Comparison of ENCODE assay signal across 12 cellular contexts in the genomic region with DNA sequence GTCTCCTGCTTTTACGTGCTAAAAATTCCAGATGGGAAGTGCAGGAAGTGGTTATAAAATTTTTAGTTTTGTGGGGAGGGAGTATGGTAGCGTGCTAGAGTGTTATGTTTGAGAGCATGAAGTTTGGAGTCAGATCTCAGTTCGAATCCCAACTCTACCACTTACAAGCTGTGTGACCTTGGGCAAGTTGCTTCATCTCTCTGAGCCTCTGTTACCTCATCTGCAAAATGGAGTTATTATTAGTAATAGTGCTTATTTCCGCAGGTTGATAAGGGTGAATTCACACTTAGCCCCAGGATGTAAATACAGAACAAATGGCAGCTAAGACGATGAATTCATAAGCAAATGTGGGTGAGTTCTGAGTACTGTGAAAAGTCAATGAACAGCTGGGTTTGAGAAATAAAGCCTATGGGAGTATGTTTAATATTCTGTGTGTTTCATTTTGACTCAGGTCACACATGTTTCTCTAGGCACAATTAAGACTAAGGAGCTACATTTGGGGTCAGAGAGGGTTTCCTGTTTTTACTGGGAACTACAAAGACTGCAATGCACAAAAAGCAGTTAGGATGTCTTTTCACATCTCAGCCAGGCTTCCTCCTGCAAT.
DNase-seq lines count a peak whose midpoint lies in the region; ATAC-seq and TF ChIP-seq lines count a peak whose summit lies in the region.
"Had no signal": no experiment of that assay in that cellular context is flagged by ENCODE, and none has a peak within 500 bp of the region (broad histone marks: within the 10 kb centered on the region; RNA-seq: fewer than 3 reads in every experiment).

No MANE protein-coding gene starts in this region.

- no peaks in the 10 kb centered on the region for H3K36me3 Mint-ChIP-seq in activated naive CD8-positive, alpha-beta T cell treated with anti-CD3 and anti-CD28 coated beads for 36 hours

- H3K4me2 ChIP-seq in smooth muscle cell = no peak overlapping the region

- H3K4me3 Mint-ChIP-seq in activated naive CD8-positive, alpha-beta T cell treated with anti-CD3 and anti-CD28 coated beads for 36 hours = no peak overlapping the region

- H3K4me1 ChIP-seq in smooth muscle cell (ENCODE audit: low read depth) = peaks cover 3% of the 10 kb centered on the region
- peaks cover 0 to 3% (median 0%) of the 10 kb centered on the region in 4 donors for H3K4me1 ChIP-seq in upper lobe of left lung

- peaks cover 23% of the 10 kb centered on the region for H3K4me1 Mint-ChIP-seq in activated naive CD8-positive, alpha-beta T cell treated with anti-CD3 and anti-CD28 coated beads for 36 hours

- H3K27ac ChIP-seq in smooth muscle cell (ENCODE audit: low read depth) = no peak overlapping the region
- no peak overlapping the region for H3K27ac ChIP-seq in upper lobe of left lung
- H3K27ac ChIP-seq: cardiac muscle cell had no signal

- TF ChIP-seq CTCF in smooth muscle cell (IDR thresholded peaks at IDR 0.05; ENCODE audit: borderline replicate concordance, insufficient read depth, poor library complexity, severe bottlenecking) (no peak), upper lobe of left lung (IDR thresholded peaks at IDR 0.05) (no peak)

- no peak overlapping the region for H2AFZ ChIP-seq in smooth muscle cell (ENCODE audit: low read depth)

- no peaks in the 10 kb centered on the region for H3K27me3 Mint-ChIP-seq in activated naive CD8-positive, alpha-beta T cell treated with anti-CD3 and anti-CD28 coated beads for 36 hours
- H3K27me3 Mint-ChIP-seq: CD4-positive, alpha-beta T cell had no signal

- H3K27ac Mint-ChIP-seq in activated naive CD8-positive, alpha-beta T cell treated with anti-CD3 and anti-CD28 coated beads for 36 hours = peak overlapping the region; percentile 81
- H3K27ac Mint-ChIP-seq: CD4-positive, alpha-beta T cell had no signal

- H3K27me3 ChIP-seq in smooth muscle cell (ENCODE audit: low read depth) = no peaks in the 10 kb centered on the region
- no peaks in the 10 kb centered on the region for H3K27me3 ChIP-seq in upper lobe of left lung
- H3K27me3 ChIP-seq: cardiac muscle cell had no signal

- no peak overlapping the region for H3K4me3 ChIP-seq in smooth muscle cell
- H3K4me3 ChIP-seq in upper lobe of left lung = no peak overlapping the region
- H3K4me3 ChIP-seq: cardiac muscle cell had no signal

- WGBS in smooth muscle cell (ENCODE audit: low lambda C conversion rate) = 89% methylated on average over 5 of the region's 5 CpGs
- 81 to 87% methylated on average over 5 of the region's 5 CpGs for WGBS in upper lobe of left lung, 2 donors

- H3K9me3 Mint-ChIP-seq in activated naive CD8-positive, alpha-beta T cell treated with anti-CD3 and anti-CD28 coated beads for 36 hours = peaks cover 5% of the 10 kb centered on the region
- H3K9me3 Mint-ChIP-seq: CD4-positive, alpha-beta T cell had no signal

- ATAC-seq in GM18505 (IDR thresholded peaks at IDR 0.05; ENCODE audit: unreplicated experiment) (peak; percentile 76), GM19397 (IDR thresholded peaks at IDR 0.05; ENCODE audit: unreplicated experiment) (peak; percentile 47), HG03108 (IDR thresholded peaks at IDR 0.05; ENCODE audit: unreplicated experiment) (peak; percentile 63), upper lobe of left lung (ENCODE audit: low FRiP score in 2 of 2) (no peak)

- no peaks in the 10 kb centered on the region for H4K20me1 ChIP-seq in smooth muscle cell (ENCODE audit: low read depth)

- no peaks in the 10 kb centered on the region for H3F3A ChIP-seq in smooth muscle cell (ENCODE audit: low read depth)

- no peak for DNase-seq in activated naive CD8-positive, alpha-beta T cell treated with anti-CD3 and anti-CD28 coated beads for 36 hours
- no peak for DNase-seq in smooth muscle cell (lab: John Stamatoyannopoulos, UW; ENCODE audit: unreplicated experiment)
- no peak for DNase-seq in C1 segment of cervical spinal cord (lab: John Stamatoyannopoulos, UW)
- no peak for DNase-seq in HuH-7.5 (ENCODE audit: low spot score)
- no peak for DNase-seq in upper lobe of left lung
- DNase-seq: CD4-positive, alpha-beta T cell; NCI-H226; stimulated activated CD4-positive, alpha-beta T cell treated with anti-CD3 and anti-CD28 coated beads, Interleukin-4, amount 100 ng/mL, for 24 hours had no signal

- H3K9ac ChIP-seq in smooth muscle cell (ENCODE audit: low read depth) = no peak overlapping the region

- TF ChIP-seq POLR2A in GM18505 (IDR thresholded peaks at IDR 0.05; ENCODE audit: borderline replicate concordance, extremely low read depth, insufficient read depth, insufficient read length) (no peak), upper lobe of left lung (IDR thresholded peaks at IDR 0.05) (no peak)

- no peaks in the 10 kb centered on the region for H3K79me2 ChIP-seq in smooth muscle cell (ENCODE audit: low read depth)

- H3K9me3 ChIP-seq in smooth muscle cell (replicated peaks; ENCODE audit: low read depth) (no peaks in the 10 kb centered on the region), upper lobe of left lung (no peaks in the 10 kb centered on the region)

- no peak for TF ChIP-seq EP300 in upper lobe of left lung (IDR thresholded peaks at IDR 0.05)

- H3K36me3 ChIP-seq in smooth muscle cell (ENCODE audit: low read depth) = no peaks in the 10 kb centered on the region
- H3K36me3 ChIP-seq in upper lobe of left lung = no peaks in the 10 kb centered on the region
- H3K36me3 ChIP-seq: cardiac muscle cell had no signal

Comparison
In these comparisons a context has a peak if more than half of its experiments do, and no peak if none do; other contexts are left out.
1. ATAC-seq: peak in GM18505 (single experiment), GM19397 (single experiment) and HG03108 (single experiment); none in upper lobe of left lung (0 of 2).